In the genomic region with DNA sequence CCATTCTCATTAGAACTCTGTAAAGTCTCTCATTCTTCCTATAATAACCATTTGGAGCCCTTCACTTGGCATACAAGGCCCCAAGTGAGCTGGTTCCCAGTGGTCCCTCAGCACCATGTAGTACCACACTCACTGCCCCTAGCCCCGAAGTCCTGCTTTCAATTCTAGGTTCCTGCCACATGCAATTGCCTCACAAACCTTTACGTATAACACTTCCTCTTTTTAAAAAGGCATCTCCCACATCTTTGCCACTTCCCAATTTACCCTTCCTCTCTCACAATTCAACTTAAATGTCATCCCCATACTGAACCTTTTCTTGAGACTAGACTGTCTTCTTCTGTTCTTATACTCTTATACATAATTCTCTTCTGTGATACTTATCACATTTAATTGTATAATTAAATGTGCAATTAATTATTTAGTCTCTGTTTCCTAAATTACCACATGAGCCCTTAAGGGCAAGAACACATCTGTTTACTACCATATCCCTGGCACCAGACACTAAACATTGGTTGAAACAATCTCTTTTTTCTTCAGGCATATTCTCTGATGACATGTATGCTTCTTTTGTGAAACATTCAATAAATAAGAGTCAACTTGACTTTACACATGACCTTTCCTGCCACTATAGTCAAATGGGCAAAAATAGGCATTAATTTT, we compare ENCODE assay signal across 12 cellular contexts.
DNase-seq lines count a peak whose midpoint lies in the region; ATAC-seq, FAIRE-seq and TF ChIP-seq lines count a peak whose summit lies in the region.
"Had no signal": no experiment of that assay in that cellular context is flagged by ENCODE, and none has a peak within 500 bp of the region (broad histone marks: within the 10 kb centered on the region; RNA-seq: fewer than 3 reads in every experiment).

No MANE protein-coding gene starts in this region.

- H3K36me3 ChIP-seq in keratinocyte (ENCODE audit: control insufficient read depth in 2 of 2, extremely low read depth in 1 of 2, insufficient read depth in 2 of 2, low read length in 2 of 2) = no peaks in the 10 kb centered on the region
- H3K36me3 ChIP-seq in ascending aorta = no peaks in the 10 kb centered on the region
- H3K36me3 ChIP-seq: gastroesophageal sphincter, neural progenitor cell had no signal

- ATAC-seq in GM18502 (IDR thresholded peaks at IDR 0.05; ENCODE audit: poor library complexity, unreplicated experiment) = peak; percentile 59
- peak; percentile 56 for ATAC-seq in HG02571 (IDR thresholded peaks at IDR 0.05; ENCODE audit: unreplicated experiment)
- no peak for ATAC-seq in HG02973 (IDR thresholded peaks at IDR 0.05; ENCODE audit: unreplicated experiment)
- ATAC-seq: gastroesophageal sphincter had no signal

- H3K9me1 ChIP-seq in keratinocyte (ENCODE audit: control insufficient read depth, extremely low read depth, insufficient read depth, low read length) = no peaks in the 10 kb centered on the region

- peak overlapping the region; percentile 56 for H2AFZ ChIP-seq in keratinocyte (ENCODE audit: control insufficient read depth, low read length)
- H2AFZ ChIP-seq: neural progenitor cell had no signal

- no peak overlapping the region for H3K9ac ChIP-seq in keratinocyte (ENCODE audit: control insufficient read depth, extremely low read depth, insufficient read depth, low read length)
- H3K9ac ChIP-seq: neural progenitor cell had no signal

- intact Hi-C loops in ascending aorta (cut with DNase I) = no loop called here

- H3K4me2 ChIP-seq in keratinocyte (ENCODE audit: control insufficient read depth, extremely low read depth, insufficient read depth, low read depth, low read length) = peak overlapping the region; percentile 20
- H3K4me2 ChIP-seq: neural progenitor cell had no signal

- no peak for TF ChIP-seq CTCF in keratinocyte (optimal IDR thresholded peaks at IDR 0.05 in 1 of 3, IDR thresholded peaks at IDR 0.05 in 1 of 3, conservative IDR thresholded peaks at IDR 0.05 in 1 of 3; ENCODE audit: extremely low read depth in 1 of 3, insufficient read depth in 2 of 3, low read length in 3 of 3)
- no peak for TF ChIP-seq CTCF in ascending aorta (IDR thresholded peaks at IDR 0.05)

- DNase-seq in NOMO-1 (lab: John Stamatoyannopoulos, UW; ENCODE audit: unreplicated experiment in 2 of 2) = peak; percentile 89 to 94
- DNase-seq in keratinocyte (ENCODE audit: low read depth, low spot score) = no peak
- DNase-seq in retina = no peak
- DNase-seq in ascending aorta (ENCODE audit: low spot score in 2 of 2) = no peak
- DNase-seq in GM19240 (ENCODE audit: insufficient read length, low spot score) = no peak
- DNase-seq: NCI-H187 had no signal

- H3K27ac ChIP-seq in keratinocyte (ENCODE audit: control insufficient read depth, insufficient read depth, low read length) (peak overlapping the region; percentile 65), ascending aorta (no peak overlapping the region)
- H3K27ac ChIP-seq: gastroesophageal sphincter, neural progenitor cell, VCaP had no signal

- no peak for FAIRE-seq in keratinocyte (lab: Jason Lieb, UNC)

- dilution Hi-C loops in keratinocyte (cut with MboI; ENCODE audit: extremely low pct_ligation_motif_present, low sequenced_read_pairs) = no loop called here

- no peaks in the 10 kb centered on the region for H3K9me3 ChIP-seq in keratinocyte (ENCODE audit: control insufficient read depth, low read depth, low read length)
- H3K9me3 ChIP-seq in ascending aorta = no peaks in the 10 kb centered on the region
- H3K9me3 ChIP-seq: gastroesophageal sphincter had no signal

- H3K4me1 ChIP-seq in keratinocyte (ENCODE audit: control insufficient read depth, extremely low read depth, insufficient read depth, low read length) (peaks cover 42% of the 10 kb centered on the region), ascending aorta (no peaks in the 10 kb centered on the region)
- H3K4me1 ChIP-seq: gastroesophageal sphincter had no signal

- no peaks in the 10 kb centered on the region for H4K20me1 ChIP-seq in keratinocyte (ENCODE audit: control insufficient read depth, extremely low read depth, insufficient read depth, low read length)

- no peak overlapping the region for H3K4me3 ChIP-seq in keratinocyte (ENCODE audit: control insufficient read depth in 2 of 3, extremely low read depth in 1 of 3, insufficient read depth in 2 of 3, low read depth in 1 of 3, low read length in 3 of 3)
- no peak overlapping the region for H3K4me3 ChIP-seq in ascending aorta
- H3K4me3 ChIP-seq: gastroesophageal sphincter, neural progenitor cell had no signal

- H3K79me2 ChIP-seq in keratinocyte (ENCODE audit: control insufficient read depth, insufficient read depth, low read length) = no peaks in the 10 kb centered on the region

- H3K27me3 ChIP-seq in keratinocyte (ENCODE audit: control insufficient read depth, extremely low read depth, insufficient read depth, low read length) (no peaks in the 10 kb centered on the region), ascending aorta (no peaks in the 10 kb centered on the region)
- H3K27me3 ChIP-seq: gastroesophageal sphincter, neural progenitor cell had no signal

Comparison
In these comparisons a context has a peak if more than half of its experiments do, and no peak if none do; other contexts are left out.
1. DNase-seq: peak in NOMO-1 (2 of 2); none in keratinocyte (single experiment), retina (single experiment), ascending aorta (0 of 2) and GM19240 (single experiment).